17 cellular contexts compared by ENCODE assay signal in genomic region chr1:206744683-206745082, GRCh38. TPM values are rescaled to one million over a fixed set of nuclear protein-coding genes. Genes with fewer than 3 reads are reported as not detected.
A peak's percentile ranks its signal among the peaks of the same experiment; 100 is the strongest.
DNase-seq lines count a peak whose midpoint lies in the region; ATAC-seq, FAIRE-seq and TF ChIP-seq lines count a peak whose summit lies in the region.
"Had no signal": no experiment of that assay in that cellular context is flagged by ENCODE, and none has a peak within 500 bp of the region (broad histone marks: within the 10 kb centered on the region; RNA-seq: fewer than 3 reads in every experiment).

No MANE protein-coding gene starts in this region.

- H3K4me2 ChIP-seq in SK-N-SH = no peak overlapping the region

- no peak for DNase-seq in SK-N-SH
- DNase-seq in GM18507 (ENCODE audit: extremely low spot score, insufficient read length, low read depth) = no peak
- peak; percentile 63 for DNase-seq in activated CD8-positive, alpha-beta T cell treated with anti-CD3 and anti-CD28 coated beads for 36 hours
- DNase-seq in naive thymus-derived CD4-positive, alpha-beta T cell = no peak
- DNase-seq in NCI-H2227 treated with DMSO at 0.1 percent for 48 hours (lab: John Stamatoyannopoulos, UW) = no peak
- DNase-seq in Kasumi-1 (lab: John Stamatoyannopoulos, UW) = no peak
- DNase-seq in activated effector memory CD4-positive, alpha-beta T cell treated with anti-CD3 and anti-CD28 coated beads, Interleukin-2, amount 50 U/mL, for 16 hours = no peak
- DNase-seq: 8988T; activated CD8-positive, alpha-beta memory T cell treated with anti-CD3 and anti-CD28 coated beads, Interleukin-2, amount 50 U/mL, for 4 hours; Caco-2; NCI-H2081; NCI-H774; SHP77 treated with DMSO at 0.1 percent for 48 hours had no signal

- no peaks in the 10 kb centered on the region for H3K36me3 ChIP-seq in SK-N-SH (replicated peaks in 1 of 2; ENCODE audit: control insufficient read depth in 1 of 2, insufficient read depth in 2 of 2, low read length in 1 of 2)
- no peaks in the 10 kb centered on the region for H3K36me3 ChIP-seq in naive thymus-derived CD4-positive, alpha-beta T cell (ENCODE audit: control insufficient read depth in 2 of 3, insufficient read depth in 3 of 3, low read length in 3 of 3)

- H3K9me3 Mint-ChIP-seq in activated CD8-positive, alpha-beta T cell treated with anti-CD3 and anti-CD28 coated beads for 36 hours = no peaks in the 10 kb centered on the region
- H3K9me3 Mint-ChIP-seq in naive thymus-derived CD4-positive, alpha-beta T cell = no peaks in the 10 kb centered on the region
- H3K9me3 Mint-ChIP-seq: nephron had no signal

- WGBS in SK-N-SH (ENCODE audit: low lambda C conversion rate) = 89% methylated on average over 2 of the region's 4 CpGs

- POLR2A ChIA-PET in SK-N-SH (lab: Yijun Ruan, JAX) = no interaction called here
- POLR2A ChIA-PET in activated CD8-positive, alpha-beta T cell treated with anti-CD3 and anti-CD28 coated beads for 36 hours (lab: Charles Lee) = interaction anchor here (1.0 to 1.7 kb wide), 4 partner anchors 10 to 59 kb away, joined by 3 to 5 read pairs (median 3); no protein-coding TSS in a partner anchor
- POLR2A ChIA-PET in naive thymus-derived CD4-positive, alpha-beta T cell (lab: Charles Lee) = interaction anchor here (0.7 to 1.9 kb wide), 5 partner anchors 8 to 161 kb away, joined by 3 to 7 read pairs (median 4); no protein-coding TSS in a partner anchor

- H3K9me3 ChIP-seq in SK-N-SH = no peaks in the 10 kb centered on the region
- no peaks in the 10 kb centered on the region for H3K9me3 ChIP-seq in naive thymus-derived CD4-positive, alpha-beta T cell (ENCODE audit: control insufficient read depth in 2 of 3, low read length in 3 of 3)
- H3K9me3 ChIP-seq: Caco-2 had no signal

- H3K79me2 ChIP-seq in SK-N-SH (ENCODE audit: insufficient read depth) = no peaks in the 10 kb centered on the region

- CTCF ChIA-PET in SK-N-SH (lab: Yijun Ruan, JAX) = interaction anchor here (1.2 to 2.7 kb wide), 6 partner anchors 10 to 169 kb away, joined by 3 to 12 read pairs (median 6); no protein-coding TSS in a partner anchor
- CTCF ChIA-PET in activated CD8-positive, alpha-beta T cell treated with anti-CD3 and anti-CD28 coated beads for 36 hours (lab: Charles Lee) = interaction anchor here (0.7 to 1.9 kb wide), 7 partner anchors 10 to 165 kb away, joined by 3 to 9 read pairs (median 6); no protein-coding TSS in a partner anchor
- CTCF ChIA-PET in naive thymus-derived CD4-positive, alpha-beta T cell (lab: Charles Lee) = interaction anchor here (0.8 to 1.8 kb wide), 3 partner anchors 9 to 65 kb away, joined by 3 to 7 read pairs (median 4); no protein-coding TSS in a partner anchor

- H3K36me3 Mint-ChIP-seq in activated CD8-positive, alpha-beta T cell treated with anti-CD3 and anti-CD28 coated beads for 36 hours (ENCODE audit: low read depth) = no peaks in the 10 kb centered on the region
- peaks cover 0 to 8% (median 3%) of the 10 kb centered on the region in 5 donors for H3K36me3 Mint-ChIP-seq in naive thymus-derived CD4-positive, alpha-beta T cell

- H3K27me3 Mint-ChIP-seq in activated CD8-positive, alpha-beta T cell treated with anti-CD3 and anti-CD28 coated beads for 36 hours = no peaks in the 10 kb centered on the region
- peaks cover 0 to 20% (median 0%) of the 10 kb centered on the region in 5 donors for H3K27me3 Mint-ChIP-seq in naive thymus-derived CD4-positive, alpha-beta T cell

- ATAC-seq in SK-N-SH treated with all-trans-retinoic acid at 6 μM for 48 hours = peak; percentile 8; the same call in 2 of the 3 replicates
- ATAC-seq in activated CD8-positive, alpha-beta T cell treated with anti-CD3 and anti-CD28 coated beads for 36 hours = no peak
- peak; percentile 59 for ATAC-seq in naive thymus-derived CD4-positive, alpha-beta T cell

- H3K27me3 ChIP-seq in SK-N-SH (ENCODE audit: insufficient read depth) = no peaks in the 10 kb centered on the region
- H3K27me3 ChIP-seq in naive thymus-derived CD4-positive, alpha-beta T cell (ENCODE audit: control insufficient read depth in 2 of 2, insufficient read depth in 2 of 2, low read length in 2 of 2) = no peaks in the 10 kb centered on the region

- no peaks in the 10 kb centered on the region for H4K20me1 ChIP-seq in SK-N-SH (ENCODE audit: insufficient read depth)

- no peak overlapping the region for H2AFZ ChIP-seq in SK-N-SH (ENCODE audit: low read depth)

- intact Hi-C loops in activated CD8-positive, alpha-beta T cell treated with anti-CD3 and anti-CD28 coated beads for 36 hours (cut with micrococcal nuclease) = no loop called here
- intact Hi-C loops in naive thymus-derived CD4-positive, alpha-beta T cell (cut with micrococcal nuclease) = no loop called here

- no peaks in the 10 kb centered on the region for H3K9me2 ChIP-seq in SK-N-SH

- TF ChIP-seq EP300 in SK-N-SH (IDR thresholded peaks at IDR 0.05; ENCODE audit: borderline replicate concordance in 1 of 2, low read depth in 1 of 2, low read length in 1 of 2) = no peak

- TF ChIP-seq CTCF in SK-N-SH (IDR thresholded peaks at IDR 0.05) = no peak
- no peak for TF ChIP-seq CTCF in activated CD8-positive, alpha-beta T cell treated with anti-CD3 and anti-CD28 coated beads for 36 hours (IDR thresholded peaks at IDR 0.05)

- peaks cover 61% of the 10 kb centered on the region for H3K4me1 Mint-ChIP-seq in activated CD8-positive, alpha-beta T cell treated with anti-CD3 and anti-CD28 coated beads for 36 hours (ENCODE audit: low read depth)
- peaks cover 26 to 71% (median 35%) of the 10 kb centered on the region in 7 donors for H3K4me1 Mint-ChIP-seq in naive thymus-derived CD4-positive, alpha-beta T cell

- H3K27ac ChIP-seq in SK-N-SH (ENCODE audit: low read depth in 2 of 2, low read length in 1 of 2) = no peak overlapping the region
- no peak overlapping the region for H3K27ac ChIP-seq in naive thymus-derived CD4-positive, alpha-beta T cell (ENCODE audit: low read depth, low read length)

- FAIRE-seq in GM18507 (lab: Jason Lieb, UNC) = peak; percentile 29

- H3F3A ChIP-seq in SK-N-SH (replicated peaks; ENCODE audit: insufficient read depth) = no peaks in the 10 kb centered on the region

- H3K4me3 ChIP-seq in SK-N-SH (ENCODE audit: low read depth in 2 of 2, low read length in 1 of 2) = no peak overlapping the region
- no peak overlapping the region for H3K4me3 ChIP-seq in naive thymus-derived CD4-positive, alpha-beta T cell (ENCODE audit: low read length)

- no peak overlapping the region for H3K9ac ChIP-seq in SK-N-SH

- H3K4me1 ChIP-seq in SK-N-SH (ENCODE audit: control insufficient read depth in 1 of 2, insufficient read depth in 2 of 2, low read depth in 1 of 2, low read length in 1 of 2) = no peaks in the 10 kb centered on the region
- H3K4me1 ChIP-seq in naive thymus-derived CD4-positive, alpha-beta T cell (ENCODE audit: control insufficient read depth in 2 of 2, insufficient read depth in 2 of 2, low read length in 2 of 2) = peaks cover 6 to 19% of the 10 kb centered on the region in 2 donors
- H3K4me1 ChIP-seq: Caco-2 had no signal

- H3K27ac Mint-ChIP-seq in activated CD8-positive, alpha-beta T cell treated with anti-CD3 and anti-CD28 coated beads for 36 hours = no peak overlapping the region
- H3K27ac Mint-ChIP-seq in naive thymus-derived CD4-positive, alpha-beta T cell = peak overlapping the region in 5 of 9 donors; percentile 16 to 75 (median 32)
- H3K27ac Mint-ChIP-seq: nephron had no signal

- no peak for TF ChIP-seq RAD21 in SK-N-SH (IDR thresholded peaks at IDR 0.05; ENCODE audit: low read length)

- no peak overlapping the region for H3K4me3 Mint-ChIP-seq in activated CD8-positive, alpha-beta T cell treated with anti-CD3 and anti-CD28 coated beads for 36 hours
- H3K4me3 Mint-ChIP-seq in naive thymus-derived CD4-positive, alpha-beta T cell = no peak overlapping the region
- H3K4me3 Mint-ChIP-seq: nephron had no signal

TF ChIP-seq in SK-N-SH, 30 proteins besides CTCF, POLR2A, EP300 and RAD21 (continues in another document):
- TF ChIP-seq SMC3 (IDR thresholded peaks at IDR 0.05; ENCODE audit: low read depth, low read length) (no peak), RXRA (IDR thresholded peaks at IDR 0.05; ENCODE audit: borderline replicate concordance, low read depth) (no peak), IRF3 (IDR thresholded peaks at IDR 0.05; ENCODE audit: low read depth, low read length) (no peak), TEAD4 (IDR thresholded peaks at IDR 0.05; ENCODE audit: borderline replicate concordance, insufficient read depth) (no peak)

RNA-seq across cellular contexts. Expression of gene IL19, which starts 25.9 kb away (rescaled TPM):
- polyA plus RNA-seq in SK-N-SH (2012; rRNA removed) = not detected in 2 replicates
- polyA plus RNA-seq in SK-N-SH (2012; cell fraction: cytosol; rRNA removed) = not detected in 2 replicates
- 0.07 TPM in 1 of 2 replicates, not detected in the other for polyA plus RNA-seq in SK-N-SH (2012; cell fraction: nucleus; rRNA removed)
- not detected for total RNA-seq in activated CD8-positive, alpha-beta T cell treated with anti-CD3 and anti-CD28 coated beads for 36 hours
- total RNA-seq in naive thymus-derived CD4-positive, alpha-beta T cell = not detected
- polyA plus RNA-seq in naive thymus-derived CD4-positive, alpha-beta T cell = not detected
- total RNA-seq: Caco-2, dermis microvascular lymphatic vessel endothelial cell, liver had no signal
- polyA plus RNA-seq: liver had no signal

RNA-seq across cellular contexts. Expression of gene IL10, which starts 27.6 kb away (rescaled TPM):
- polyA plus RNA-seq in SK-N-SH (2012; rRNA removed) = not detected in 2 replicates
- polyA plus RNA-seq in SK-N-SH (2012; cell fraction: cytosol; rRNA removed) = not detected in 2 replicates
- polyA plus RNA-seq in SK-N-SH (2012; cell fraction: nucleus; rRNA removed) = not detected in 2 replicates
- under 1 TPM in 1 of 2 experiments, not detected in 1; 0.32 TPM for total RNA-seq in activated CD8-positive, alpha-beta T cell treated with anti-CD3 and anti-CD28 coated beads for 36 hours
- total RNA-seq in naive thymus-derived CD4-positive, alpha-beta T cell = 1 to 10 TPM in 2 of 5 experiments, under 1 TPM in 2, not detected in 1; 0.19 to 2.7 (median 0.69) TPM
- not detected for polyA plus RNA-seq in naive thymus-derived CD4-positive, alpha-beta T cell
- total RNA-seq: Caco-2, dermis microvascular lymphatic vessel endothelial cell had no signal

RNA-seq across cellular contexts. Expression of gene MAPKAPK2, which starts 60.0 kb away (rescaled TPM):
- 45.9 and 46.8 TPM in 2 replicates for polyA plus RNA-seq in SK-N-SH (2012; rRNA removed)
- polyA plus RNA-seq in SK-N-SH (2012; cell fraction: cytosol; rRNA removed) = 34.8 and 47.6 TPM in 2 replicates
- polyA plus RNA-seq in SK-N-SH (2012; cell fraction: nucleus; rRNA removed) = 75.5 and 84.1 TPM in 2 replicates
- 10 to 100 TPM; 50.4 to 51.4 TPM for total RNA-seq in activated CD8-positive, alpha-beta T cell treated with anti-CD3 and anti-CD28 coated beads for 36 hours
- total RNA-seq in naive thymus-derived CD4-positive, alpha-beta T cell = 100 to 1,000 TPM in 1 of 5 experiments, 10 to 100 TPM in 4; 49.6 to 123 (median 80.5) TPM
- 1 to 10 TPM; 1.4 to 2.0 TPM for polyA plus RNA-seq in naive thymus-derived CD4-positive, alpha-beta T cell
